ENCODE assay signal across 1 cellular context in genomic region chr4:78606530-78607095, GRCh38.
A peak's percentile ranks its signal among the peaks of the same experiment; 100 is the strongest.
TF ChIP-seq lines count a peak whose summit lies in the region.

No MANE protein-coding gene starts in this region.

TF ChIP-seq in H1, 55 proteins besides CTCF, POLR2A, EP300 and RAD21:
- TF ChIP-seq MAFK (IDR thresholded peaks at IDR 0.05; ENCODE audit: low read depth, low read length) (no peak), TEAD4 (IDR thresholded peaks at IDR 0.05; ENCODE audit: low read depth, low read length) (0 out of 2 replicates have a peak, but pooled peaks have one; percentile 19)
